17 cellular contexts compared by ENCODE assay signal in the genomic region with DNA sequence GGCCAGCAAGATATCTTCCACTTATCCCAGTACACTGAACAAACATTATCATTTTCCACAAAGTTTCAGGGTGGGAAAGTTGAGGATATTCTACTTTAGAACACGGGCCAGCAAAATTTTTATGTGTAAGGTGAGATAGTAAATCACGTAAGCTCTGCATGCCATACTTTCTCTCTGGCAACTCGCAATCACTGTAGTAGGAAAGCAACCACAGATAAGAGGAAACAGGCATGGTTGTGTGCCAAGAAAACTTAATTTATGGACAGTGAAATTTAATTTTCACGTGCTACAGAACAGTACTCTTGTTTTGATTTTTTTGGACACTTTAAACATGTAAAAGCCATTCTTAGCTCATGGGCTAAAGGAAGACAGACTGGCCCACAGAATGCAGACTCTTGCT.
"Had no signal": no experiment of that assay in that cellular context is flagged by ENCODE, and none has a peak within 500 bp of the region (broad histone marks: within the 10 kb centered on the region; RNA-seq: fewer than 3 reads in every experiment).

No MANE protein-coding gene starts in this region.

- H3K4me3 ChIP-seq: esophagus squamous epithelium, hepatocyte, ovary, right atrium auricular region, sigmoid colon, skin epidermis, thoracic aorta, transverse colon had no signal

- H3K9me3 Mint-ChIP-seq: stimulated activated naive B cell treated with anti-CD40 and anti-IgM and Interleukin-4, amounts not matched to agents 10 μg/mL and 1 μg/mL and 100 μg/mL, for 72 hours; stimulated activated naive CD8-positive, alpha-beta T cell treated with anti-CD3 and anti-CD28 coated beads, Interleukin-15, amount 100 ng/mL, for 72 hours had no signal

- H3K27me3 Mint-ChIP-seq: stimulated activated naive B cell treated with anti-CD40 and anti-IgM and Interleukin-4, amounts not matched to agents 10 μg/mL and 1 μg/mL and 100 μg/mL, for 72 hours; stimulated activated naive CD8-positive, alpha-beta T cell treated with anti-CD3 and anti-CD28 coated beads, Interleukin-15, amount 100 ng/mL, for 72 hours had no signal

- H3K4me1 ChIP-seq: foreskin keratinocyte had no signal

- H3K9me3 ChIP-seq: esophagus squamous epithelium, ovary, right atrium auricular region, sigmoid colon, thoracic aorta, transverse colon had no signal

- H3K36me3 ChIP-seq: esophagus squamous epithelium, ovary, right atrium auricular region, sigmoid colon, thoracic aorta, transverse colon had no signal

- H2AFZ ChIP-seq: hepatocyte had no signal

- H3K27ac ChIP-seq: esophagus squamous epithelium, foreskin keratinocyte, hepatocyte, ovary, right atrium auricular region, sigmoid colon, skin epidermis, thoracic aorta, transverse colon had no signal

- H3K4me1 Mint-ChIP-seq: naive thymus-derived CD4-positive, alpha-beta T cell; stimulated activated naive CD8-positive, alpha-beta T cell treated with anti-CD3 and anti-CD28 coated beads, Interleukin-15, amount 100 ng/mL, for 72 hours had no signal

- ATAC-seq: foreskin keratinocyte; naive thymus-derived CD4-positive, alpha-beta T cell; stimulated activated naive B cell treated with anti-CD40 and anti-IgM and Interleukin-4, amounts not matched to agents 10 μg/mL and 1 μg/mL and 100 μg/mL, for 72 hours; stimulated activated naive CD8-positive, alpha-beta T cell treated with anti-CD3 and anti-CD28 coated beads, Interleukin-15, amount 100 ng/mL, for 72 hours had no signal

- H3K27me3 ChIP-seq: esophagus squamous epithelium, foreskin keratinocyte, hepatocyte, ovary, right atrium auricular region, sigmoid colon, transverse colon had no signal

- H3K4me2 ChIP-seq: hepatocyte had no signal

- H3K27ac Mint-ChIP-seq: naive thymus-derived CD4-positive, alpha-beta T cell; stimulated activated naive B cell treated with anti-CD40 and anti-IgM and Interleukin-4, amounts not matched to agents 10 μg/mL and 1 μg/mL and 100 μg/mL, for 72 hours; stimulated activated naive CD8-positive, alpha-beta T cell treated with anti-CD3 and anti-CD28 coated beads, Interleukin-15, amount 100 ng/mL, for 72 hours had no signal

- DNase-seq: dermis blood vessel endothelial cell; esophagus squamous epithelium; foreskin keratinocyte; head of caudate nucleus; mesendoderm; naive thymus-derived CD4-positive, alpha-beta T cell; ovary; sigmoid colon; stimulated activated CD4-positive, alpha-beta T cell treated with anti-CD3 and anti-CD28 coated beads, Interleukin-2, amount 100 ng/mL, for 24 hours; stimulated activated CD4-positive, alpha-beta T cell treated with anti-CD3 and anti-CD28 coated beads, Interleukin-4, amount 100 ng/mL, for 4 hours; stimulated activated naive B cell treated with anti-CD40 and anti-IgM and Interleukin-4, amounts not matched to agents 10 μg/mL and 1 μg/mL and 100 μg/mL, for 72 hours; stimulated activated naive CD8-positive, alpha-beta T cell treated with anti-CD3 and anti-CD28 coated beads, Interleukin-15, amount 100 ng/mL, for 72 hours; transverse colon had no signal

- H3K36me3 Mint-ChIP-seq: naive thymus-derived CD4-positive, alpha-beta T cell; stimulated activated naive B cell treated with anti-CD40 and anti-IgM and Interleukin-4, amounts not matched to agents 10 μg/mL and 1 μg/mL and 100 μg/mL, for 72 hours had no signal

- H3K4me3 Mint-ChIP-seq: naive thymus-derived CD4-positive, alpha-beta T cell; stimulated activated naive B cell treated with anti-CD40 and anti-IgM and Interleukin-4, amounts not matched to agents 10 μg/mL and 1 μg/mL and 100 μg/mL, for 72 hours; stimulated activated naive CD8-positive, alpha-beta T cell treated with anti-CD3 and anti-CD28 coated beads, Interleukin-15, amount 100 ng/mL, for 72 hours had no signal
